11 cellular contexts compared by ENCODE assay signal in genomic region chr5:2752875-2753435, GRCh38. TPM values are rescaled to one million over a fixed set of nuclear protein-coding genes. Genes with fewer than 3 reads are reported as not detected.
DNase-seq lines count a peak whose midpoint lies in the region; ATAC-seq and TF ChIP-seq lines count a peak whose summit lies in the region.
"Had no signal": no experiment of that assay in that cellular context is flagged by ENCODE, and none has a peak within 500 bp of the region (broad histone marks: within the 10 kb centered on the region; RNA-seq: fewer than 3 reads in every experiment).

No MANE protein-coding gene starts in this region.

- H3K9me3 Mint-ChIP-seq in GM23338 (peaks cover 7% of the 10 kb centered on the region; the same call in 2 of the 3 replicates), progenitor cell of endocrine pancreas (ENCODE audit: low read depth) (peaks cover 3% of the 10 kb centered on the region)
- no peaks in the 10 kb centered on the region for H3K9me3 Mint-ChIP-seq in activated naive CD8-positive, alpha-beta T cell treated with anti-CD3 and anti-CD28 coated beads, Interleukin-2, amount 50 U/mL, for 24 hours
- no peaks in the 10 kb centered on the region for H3K9me3 Mint-ChIP-seq in activated CD4-positive, alpha-beta T cell treated with anti-CD3 and anti-CD28 coated beads for 36 hours (ENCODE audit: low read depth)

- peaks cover 2% of the 10 kb centered on the region for H4K20me1 ChIP-seq in GM23338 (replicated peaks; ENCODE audit: insufficient read depth)

- H3K4me2 ChIP-seq in GM23338: peak overlapping the region; percentile 88

- H3K27me3 ChIP-seq in GM23338 (ENCODE audit: insufficient read depth): peaks cover 81% of the 10 kb centered on the region

- POLR2A ChIA-PET in activated CD4-positive, alpha-beta T cell treated with anti-CD3 and anti-CD28 coated beads for 36 hours (lab: Charles Lee): no interaction called here

- CTCF ChIA-PET in activated CD4-positive, alpha-beta T cell treated with anti-CD3 and anti-CD28 coated beads for 36 hours (lab: Charles Lee): no interaction called here

- H3K36me3 Mint-ChIP-seq in GM23338 (ENCODE audit: low read depth) (peaks cover 12% of the 10 kb centered on the region), progenitor cell of endocrine pancreas (ENCODE audit: insufficient read depth) (peaks cover 7% of the 10 kb centered on the region)
- H3K36me3 Mint-ChIP-seq in activated naive CD8-positive, alpha-beta T cell treated with anti-CD3 and anti-CD28 coated beads, Interleukin-2, amount 50 U/mL, for 24 hours (ENCODE audit: low read depth): peaks cover 7% of the 10 kb centered on the region
- peaks cover 4% of the 10 kb centered on the region for H3K36me3 Mint-ChIP-seq in activated CD4-positive, alpha-beta T cell treated with anti-CD3 and anti-CD28 coated beads for 36 hours (ENCODE audit: low read depth)

- H2AFZ ChIP-seq in GM23338: no peak overlapping the region

- peaks cover 32% of the 10 kb centered on the region for H3K4me1 ChIP-seq in GM23338 (ENCODE audit: insufficient read depth)

- H3K27ac ChIP-seq in GM23338 (ENCODE audit: low read depth): no peak overlapping the region
- H3K27ac ChIP-seq: HL-60, pancreas had no signal

- H3K9me2 ChIP-seq in GM23338 (ENCODE audit: insufficient read depth): no peaks in the 10 kb centered on the region

- peaks cover 73% of the 10 kb centered on the region for H3K27me3 Mint-ChIP-seq in GM23338 (ENCODE audit: insufficient read depth, low read depth, poor library complexity)
- H3K27me3 Mint-ChIP-seq in progenitor cell of endocrine pancreas: peaks cover 66% of the 10 kb centered on the region
- H3K27me3 Mint-ChIP-seq in activated naive CD8-positive, alpha-beta T cell treated with anti-CD3 and anti-CD28 coated beads, Interleukin-2, amount 50 U/mL, for 24 hours: peaks cover 59% of the 10 kb centered on the region
- peaks cover 53% of the 10 kb centered on the region for H3K27me3 Mint-ChIP-seq in activated CD4-positive, alpha-beta T cell treated with anti-CD3 and anti-CD28 coated beads for 36 hours

- H3K27ac Mint-ChIP-seq in GM23338 (no peak overlapping the region), progenitor cell of endocrine pancreas (no peak overlapping the region)
- no peak overlapping the region for H3K27ac Mint-ChIP-seq in activated naive CD8-positive, alpha-beta T cell treated with anti-CD3 and anti-CD28 coated beads, Interleukin-2, amount 50 U/mL, for 24 hours
- H3K27ac Mint-ChIP-seq in activated CD4-positive, alpha-beta T cell treated with anti-CD3 and anti-CD28 coated beads for 36 hours: no peak overlapping the region

- peaks cover 2% of the 10 kb centered on the region; the same call in 1 of the 2 replicates for H3K36me3 ChIP-seq in GM23338 (ENCODE audit: insufficient read depth)
- H3K36me3 ChIP-seq: pancreas had no signal

- TF ChIP-seq CTCF in GM23338 (conservative IDR thresholded peaks at IDR 0.05; ENCODE audit: low read depth in 2 of 2) (peak; percentile 18 to 19; a peak in 1 of 4 replicates), fibroblast of pulmonary artery (IDR thresholded peaks at IDR 0.05; ENCODE audit: low read length, missing control alignments) (no peak), progenitor cell of endocrine pancreas (IDR thresholded peaks at IDR 0.05; ENCODE audit: unreplicated experiment) (no peak)

- H3F3A ChIP-seq in GM23338 (replicated peaks; ENCODE audit: low read depth): peaks cover 27% of the 10 kb centered on the region

- H3K4me1 Mint-ChIP-seq in GM23338 (peaks cover 41% of the 10 kb centered on the region), progenitor cell of endocrine pancreas (ENCODE audit: low read depth) (peaks cover 13% of the 10 kb centered on the region)
- peaks cover 10% of the 10 kb centered on the region for H3K4me1 Mint-ChIP-seq in activated naive CD8-positive, alpha-beta T cell treated with anti-CD3 and anti-CD28 coated beads, Interleukin-2, amount 50 U/mL, for 24 hours
- peaks cover 22% of the 10 kb centered on the region for H3K4me1 Mint-ChIP-seq in activated CD4-positive, alpha-beta T cell treated with anti-CD3 and anti-CD28 coated beads for 36 hours

- intact Hi-C loops in activated CD4-positive, alpha-beta T cell treated with anti-CD3 and anti-CD28 coated beads for 36 hours (cut with DNase I, micrococcal nuclease): loop anchor here in 1 of 2 experiments (5.0 to 10.0 kb wide), 3 partner anchors 362 to 876 kb away; no protein-coding TSS in a partner anchor

- ATAC-seq in GM23338: peak; percentile 1
- ATAC-seq in activated naive CD8-positive, alpha-beta T cell treated with anti-CD3 and anti-CD28 coated beads, Interleukin-2, amount 50 U/mL, for 24 hours: no peak
- no peak for ATAC-seq in activated CD4-positive, alpha-beta T cell treated with anti-CD3 and anti-CD28 coated beads for 36 hours

- H3K4me3 ChIP-seq in GM23338: peak overlapping the region; percentile 67
- peak overlapping the region; percentile 40 for H3K4me3 ChIP-seq in fibroblast of pulmonary artery (replicated peaks; ENCODE audit: low read depth, low read length)

- H3K79me2 ChIP-seq in GM23338 (replicated peaks; ENCODE audit: insufficient read depth): peaks cover 9% of the 10 kb centered on the region

- DNase-seq in GM23338 (ENCODE audit: low spot score) (peak; percentile 50), NCI-H774 (lab: John Stamatoyannopoulos, UW) (peak; percentile 45), fibroblast of pulmonary artery (ENCODE audit: low read depth) (no peak), progenitor cell of endocrine pancreas (ENCODE audit: low spot score, unreplicated experiment) (no peak), SK-N-DZ (ENCODE audit: low spot score) (no peak)
- DNase-seq in activated naive CD8-positive, alpha-beta T cell treated with anti-CD3 and anti-CD28 coated beads, Interleukin-2, amount 50 U/mL, for 24 hours: no peak
- no peak for DNase-seq in activated CD4-positive, alpha-beta T cell treated with anti-CD3 and anti-CD28 coated beads for 36 hours
- DNase-seq: HCEC 1CT had no signal

- H3K4me3 Mint-ChIP-seq in GM23338 (peak overlapping the region; percentile 81), progenitor cell of endocrine pancreas (ENCODE audit: low read depth) (peak overlapping the region; percentile 70)
- H3K4me3 Mint-ChIP-seq in activated naive CD8-positive, alpha-beta T cell treated with anti-CD3 and anti-CD28 coated beads, Interleukin-2, amount 50 U/mL, for 24 hours: no peak overlapping the region
- no peak overlapping the region for H3K4me3 Mint-ChIP-seq in activated CD4-positive, alpha-beta T cell treated with anti-CD3 and anti-CD28 coated beads for 36 hours

TF ChIP-seq in GM23338, 12 proteins besides CTCF, POLR2A, EP300 and RAD21 (continues in another document):
- TF ChIP-seq ETS1 (IDR thresholded peaks at IDR 0.05) (no peak), CREB1 (CRISPR knock-in tag; IDR thresholded peaks at IDR 0.05; ENCODE audit: low read depth) (no peak), POLR2AphosphoS5 (IDR thresholded peaks at IDR 0.05; ENCODE audit: low read depth) (no peak), REST (IDR thresholded peaks at IDR 0.05; ENCODE audit: unreplicated experiment) (no peak), NANOG (IDR thresholded peaks at IDR 0.05; ENCODE audit: borderline replicate concordance) (no peak), EZH2 (IDR thresholded peaks at IDR 0.05; ENCODE audit: low read depth, unreplicated experiment) (no peak), STAT1 (IDR thresholded peaks at IDR 0.05; ENCODE audit: unreplicated experiment) (no peak)

RNA-seq across cellular contexts. Expression of gene IRX2, which starts 1.5 kb away (rescaled TPM):
- total RNA-seq in GM23338 (2014; rRNA removed; shearing (Covaris generic)): 15.8 and 25.3 TPM in 2 replicates
- polyA plus RNA-seq in GM23338 (2016; fragmentation: Nextera tagmentation; extraction: Ambion mirVana): 13.6 and 14.5 TPM in 2 replicates
- total RNA-seq in progenitor cell of endocrine pancreas: 4.2 and 6.0 TPM in 2 replicates
- total RNA-seq in activated CD4-positive, alpha-beta T cell treated with anti-CD3 and anti-CD28 coated beads for 36 hours: not detected
- 0.07 and 0.12 TPM in 2 replicates for polyA plus RNA-seq in SK-N-DZ (2014; cell fraction: cytosol; rRNA removed)
- polyA plus RNA-seq in SK-N-DZ (2014; cell fraction: nucleus; rRNA removed): 0.07 and 0.33 TPM in 2 replicates
- total RNA-seq: activated CD8-positive, alpha-beta memory T cell treated with anti-CD3 and anti-CD28 coated beads for 36 hours had no signal

Comparison
In these comparisons a context has a peak if more than half of its experiments do, and no peak if none do; other contexts are left out.
1. DNase-seq: peak in GM23338 (single experiment) and NCI-H774 (single experiment); none in fibroblast of pulmonary artery (single experiment), progenitor cell of endocrine pancreas (single experiment), activated naive CD8-positive, alpha-beta T cell treated with anti-CD3 and anti-CD28 coated beads, Interleukin-2, amount 50 U/mL, for 24 hours (single experiment), activated CD4-positive, alpha-beta T cell treated with anti-CD3 and anti-CD28 coated beads for 36 hours (single experiment) and SK-N-DZ (single experiment).
2. H3K4me3 Mint-ChIP-seq: peak in GM23338 (single experiment) and progenitor cell of endocrine pancreas (single experiment); none in activated naive CD8-positive, alpha-beta T cell treated with anti-CD3 and anti-CD28 coated beads, Interleukin-2, amount 50 U/mL, for 24 hours (single experiment) and activated CD4-positive, alpha-beta T cell treated with anti-CD3 and anti-CD28 coated beads for 36 hours (single experiment).
3. CTCF ChIP-seq: peak in GM23338 (2 of 2); none in fibroblast of pulmonary artery (single experiment) and progenitor cell of endocrine pancreas (single experiment).